Comparison of ENCODE assay signal across 9 cellular contexts in genomic region chr1:28642056-28642846, GRCh38. TPM values are rescaled to one million over a fixed set of nuclear protein-coding genes. Genes with fewer than 3 reads are reported as not detected.
DNase-seq lines count a peak whose midpoint lies in the region; ATAC-seq and TF ChIP-seq lines count a peak whose summit lies in the region.
"Had no signal": no experiment of that assay in that cellular context is flagged by ENCODE, and none has a peak within 500 bp of the region (broad histone marks: within the 10 kb centered on the region; RNA-seq: fewer than 3 reads in every experiment).

No MANE protein-coding gene starts in this region.

- H3K27ac Mint-ChIP-seq in Caco-2 (ENCODE audit: unreplicated experiment) (peak overlapping the region; percentile 98), memory B cell (peak overlapping the region; percentile 95), type B pancreatic cell (peak overlapping the region; percentile 97)

- peak overlapping the region; percentile 100 for H3K4me3 Mint-ChIP-seq in Caco-2 (ENCODE audit: unreplicated experiment)
- H3K4me3 Mint-ChIP-seq in memory B cell: peak overlapping the region; percentile 96
- H3K4me3 Mint-ChIP-seq in type B pancreatic cell: peak overlapping the region; percentile 100

- H3K4me3 ChIP-seq in Caco-2 (ENCODE audit: low read depth, low read length): peak overlapping the region; percentile 58
- H3K4me3 ChIP-seq in choroid plexus epithelial cell (ENCODE audit: low read depth, low read length): peak overlapping the region; percentile 94

- H3K9me3 ChIP-seq in Caco-2: no peaks in the 10 kb centered on the region

- POLR2A ChIA-PET in Caco-2 (lab: Charles Lee): interaction anchor here (0.8 to 1.8 kb wide), 14 partner anchors 10 to 540 kb away, joined by 3 to 54 read pairs (median 4); partner anchors contain the start of genes EPB41, GMEB1, MED18 and RCC1

- H3K27me3 Mint-ChIP-seq in Caco-2 (ENCODE audit: insufficient read depth, unreplicated experiment) (no peaks in the 10 kb centered on the region), memory B cell (no peaks in the 10 kb centered on the region), type B pancreatic cell (no peaks in the 10 kb centered on the region)

- DNase-seq in Caco-2 (no peak), NCI-H345 treated with DMSO at 0.1 percent for 48 hours (lab: John Stamatoyannopoulos, UW; ENCODE audit: unreplicated experiment) (peak; percentile 25), choroid plexus epithelial cell (ENCODE audit: low read depth) (peak; percentile 43), memory B cell (ENCODE audit: low spot score in 2 of 2) (no peak), type B pancreatic cell (ENCODE audit: extremely low spot score, unreplicated experiment) (no peak), inferior parietal cortex (ENCODE audit: extremely low spot score) (no peak), cerebellar nuclear complex (lab: John Stamatoyannopoulos, UW) (no peak)

- H3K36me3 Mint-ChIP-seq in Caco-2 (ENCODE audit: insufficient read depth, unreplicated experiment) (peaks cover 9% of the 10 kb centered on the region), memory B cell (no peaks in the 10 kb centered on the region), type B pancreatic cell (no peaks in the 10 kb centered on the region)

- H3K9me3 Mint-ChIP-seq in Caco-2 (ENCODE audit: unreplicated experiment): no peaks in the 10 kb centered on the region
- H3K9me3 Mint-ChIP-seq in memory B cell: no peaks in the 10 kb centered on the region
- no peaks in the 10 kb centered on the region for H3K9me3 Mint-ChIP-seq in type B pancreatic cell

- intact Hi-C loops in Caco-2 (cut with micrococcal nuclease; ENCODE audit: unreplicated experiment): loop anchor here (5.0 kb wide), 1 partner anchor 115 kb away; no protein-coding TSS in a partner anchor

- H3K4me1 Mint-ChIP-seq in Caco-2 (ENCODE audit: low read depth, unreplicated experiment) (peaks cover 21% of the 10 kb centered on the region), memory B cell (peaks cover 19% of the 10 kb centered on the region), type B pancreatic cell (ENCODE audit: unreplicated experiment) (peaks cover 25% of the 10 kb centered on the region)

- ATAC-seq in GM21737 (IDR thresholded peaks at IDR 0.05; ENCODE audit: unreplicated experiment) (peak; percentile 8), memory B cell (ENCODE audit: low read depth) (no peak)

- BruUV-seq in Caco-2 (replicated peaks; lab: Mats Ljungman, UMichigan): TSS peak; percentile 69

- H3K36me3 ChIP-seq in Caco-2 (ENCODE audit: control insufficient read depth, insufficient read depth, low read length): no peaks in the 10 kb centered on the region

- CTCF ChIA-PET in Caco-2 (lab: Charles Lee): interaction anchor here (0.9 to 1.5 kb wide), 6 partner anchors 61 to 235 kb away, joined by 3 to 17 read pairs (median 6); partner anchors contain the start of gene YTHDF2

- 0 out of 2 replicates have a peak, but pooled peaks cover 6% of the 10 kb centered on the region for H3K4me1 ChIP-seq in Caco-2

- H3K27me3 ChIP-seq in Caco-2 (replicated peaks; ENCODE audit: control insufficient read depth, insufficient read depth, low read length): no peaks in the 10 kb centered on the region

- TF ChIP-seq CTCF in Caco-2 (IDR thresholded peaks at IDR 0.05; ENCODE audit: insufficient read depth in 1 of 2, low read depth in 1 of 2, low read length in 1 of 2, severe bottlenecking in 1 of 2, unreplicated experiment in 1 of 2) (no peak), choroid plexus epithelial cell (conservative IDR thresholded peaks at IDR 0.05; ENCODE audit: low read depth, low read length) (no peak), type B pancreatic cell (conservative IDR thresholded peaks at IDR 0.05) (no peak)

RNA-seq across cellular contexts. Expression of gene TAF12, which starts 0.6 kb away (rescaled TPM):
- total RNA-seq in Caco-2 (2022): 9.7 and 11.3 TPM in 2 replicates
- total RNA-seq in type B pancreatic cell (ENCODE audit: low replicate concordance): 16.2 and 20.8 TPM in 2 replicates

RNA-seq across cellular contexts. Expression of gene RNU11, which starts 6.1 kb away (rescaled TPM):
- total RNA-seq in Caco-2 (2022): not detected in 2 replicates
- not detected in 2 replicates for total RNA-seq in type B pancreatic cell (ENCODE audit: low replicate concordance)
- total RNA-seq: T-helper 1 cell treated with Interleukin-12 subunit alpha and Interleukin-12 subunit beta and Interleukin-4 antibody, amounts not matched to agents 30 ng/mL and 1 ng/mL, for 36 hours had no signal

RNA-seq across cellular contexts. Expression of gene GMEB1, which starts 26.3 kb away (rescaled TPM):
- total RNA-seq in Caco-2 (2022): 4.3 and 5.2 TPM in 2 replicates
- total RNA-seq in type B pancreatic cell (ENCODE audit: low replicate concordance): 17.9 and 18.0 TPM in 2 replicates

RNA-seq across cellular contexts. Expression of gene RAB42, which starts 50.2 kb away (rescaled TPM):
- total RNA-seq in Caco-2 (2022): 2.5 and 2.9 TPM in 2 replicates
- 0.52 and 2.7 TPM in 2 replicates for total RNA-seq in type B pancreatic cell (ENCODE audit: low replicate concordance)
- total RNA-seq: T-helper 1 cell treated with Interleukin-12 subunit alpha and Interleukin-12 subunit beta and Interleukin-4 antibody, amounts not matched to agents 30 ng/mL and 1 ng/mL, for 36 hours had no signal

Comparison
In these comparisons a context has a peak if more than half of its experiments do, and no peak if none do; other contexts are left out.
1. DNase-seq: peak in NCI-H345 treated with DMSO at 0.1 percent for 48 hours (single experiment) and choroid plexus epithelial cell (single experiment); none in Caco-2 (0 of 2), memory B cell (0 of 2), type B pancreatic cell (single experiment), inferior parietal cortex (single experiment) and cerebellar nuclear complex (0 of 2).
2. Peak in every context shown above with its lines, with median percentiles within 50 percentile points of each other: H3K27ac Mint-ChIP-seq and H3K4me3 Mint-ChIP-seq.